ENCODE assay signal across 15 cellular contexts in the genomic region with DNA sequence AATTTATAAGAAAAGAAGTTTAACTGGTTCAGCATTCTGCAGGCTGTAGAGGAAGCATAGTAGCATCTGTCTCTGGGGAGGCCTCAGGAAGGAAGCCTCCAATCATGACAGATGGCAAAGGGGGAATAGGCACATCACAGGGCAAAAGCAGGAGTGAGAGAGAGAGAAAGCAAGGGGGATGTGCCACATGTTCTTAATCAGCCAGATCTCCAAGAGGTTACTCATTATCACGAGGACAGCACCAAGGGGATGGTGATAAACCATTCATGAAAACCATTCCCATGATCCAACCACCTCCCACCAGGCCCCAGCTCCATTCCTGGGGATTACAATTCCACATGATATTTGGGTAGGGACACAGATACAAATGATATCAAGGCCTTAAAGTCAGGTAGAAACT.
"Had no signal": no experiment of that assay in that cellular context is flagged by ENCODE, and none has a peak within 500 bp of the region (broad histone marks: within the 10 kb centered on the region; RNA-seq: fewer than 3 reads in every experiment).

No MANE protein-coding gene starts in this region.

- H3K36me3 ChIP-seq: adrenal gland, colonic mucosa, right atrium auricular region, transverse colon had no signal

- H3K27me3 ChIP-seq: adrenal gland, colonic mucosa, right atrium auricular region, transverse colon had no signal

- H3K4me1 ChIP-seq: adrenal gland, colonic mucosa, right atrium auricular region, transverse colon had no signal

- H3K9me3 ChIP-seq: adrenal gland, colonic mucosa, right atrium auricular region, transverse colon had no signal

- ATAC-seq: stimulated activated effector memory CD8-positive, alpha-beta T cell treated with anti-CD3 and anti-CD28 coated beads, Interleukin-12 subunit alpha, Interleukin-12 subunit beta, amount 100 ng/mL, for 72 hours had no signal

- H3K4me3 ChIP-seq: adrenal gland, colonic mucosa, right atrium auricular region, transverse colon had no signal

- FAIRE-seq: endothelial cell of umbilical vein, small intestine, TTC549 had no signal

- H3K27ac ChIP-seq: adrenal gland, colonic mucosa, right atrium auricular region, transverse colon had no signal

- DNase-seq: activated CD4-positive, alpha-beta T cell treated with anti-CD3 and anti-CD28 coated beads, Interleukin-2, amount 50 U/mL, for 1 hour; activated naive CD4-positive, alpha-beta T cell treated with anti-CD3 and anti-CD28 coated beads, Interleukin-2, amount 50 U/mL, for 16 hours; activated T-cell treated with anti-CD3 and anti-CD28 coated beads, Interleukin-2, amount 50 U/mL, for 1 hour; adrenal gland; caudate nucleus; colonic mucosa; effector CD4-positive, alpha-beta T cell; hippocampal formation; small intestine; T-helper 2 cell; transverse colon had no signal
